Comparison of ENCODE assay signal across 10 cellular contexts in the genomic region with DNA sequence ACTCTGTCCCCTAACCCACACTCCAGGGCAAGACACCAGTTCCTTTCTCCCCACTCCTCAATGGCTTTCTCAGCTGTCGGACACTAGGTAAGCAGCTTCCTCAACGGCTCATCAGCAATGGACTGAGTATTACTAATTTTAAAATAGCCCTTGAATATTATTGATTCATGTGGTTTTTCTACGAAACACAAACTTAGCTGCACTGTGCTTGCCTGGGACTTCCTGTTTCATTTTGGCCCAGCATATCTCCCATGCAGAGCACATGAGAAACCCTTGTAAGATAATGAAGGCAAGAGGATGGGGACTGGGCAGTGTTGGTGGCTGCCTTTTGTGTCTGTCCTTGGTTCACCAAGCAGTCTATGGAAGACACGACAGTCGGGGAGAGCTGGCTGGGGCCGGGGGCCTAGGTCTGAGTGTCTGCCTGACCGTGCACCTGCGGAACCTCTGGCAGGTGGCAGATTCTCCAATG. TPM values are rescaled to one million over a fixed set of nuclear protein-coding genes. Genes with fewer than 3 reads are reported as not detected.
DNase-seq lines count a peak whose midpoint lies in the region; ATAC-seq and TF ChIP-seq lines count a peak whose summit lies in the region.
"Had no signal": no experiment of that assay in that cellular context is flagged by ENCODE, and none has a peak within 500 bp of the region (broad histone marks: within the 10 kb centered on the region; RNA-seq: fewer than 3 reads in every experiment).

No MANE protein-coding gene starts in this region.

- no peak for DNase-seq in head of caudate nucleus
- DNase-seq in C1 segment of cervical spinal cord (lab: John Stamatoyannopoulos, UW), result no peak
- no peak for DNase-seq in sigmoid colon
- DNase-seq in DMS53 treated with DMSO at 0.1 percent for 48 hours (lab: John Stamatoyannopoulos, UW; ENCODE audit: unreplicated experiment), result no peak
- DNase-seq: GM23248 had no signal

- intact Hi-C loops in head of caudate nucleus (cut with DNase I), result no loop called here
- intact Hi-C loops in sigmoid colon (cut with DNase I), result no loop called here

- ATAC-seq in GM18517 (IDR thresholded peaks at IDR 0.05; ENCODE audit: unreplicated experiment) (peak; percentile 80), GM21447 (IDR thresholded peaks at IDR 0.05; ENCODE audit: unreplicated experiment) (peak; percentile 92), HG03457 (IDR thresholded peaks at IDR 0.05; ENCODE audit: unreplicated experiment) (peak; percentile 70)

- H3K27ac ChIP-seq in cingulate gyrus (ENCODE audit: low read depth, low read length) (peak overlapping the region; percentile 19), sigmoid colon (no peak overlapping the region)
- H3K27ac ChIP-seq: GM23248, RWPE1 had no signal

- H3K4me1 ChIP-seq in sigmoid colon, result no peaks in the 10 kb centered on the region

- H3K27me3 ChIP-seq in sigmoid colon, result no peaks in the 10 kb centered on the region

- TF ChIP-seq POLR2A in sigmoid colon (IDR thresholded peaks at IDR 0.05), result no peak

- TF ChIP-seq EP300 in sigmoid colon (IDR thresholded peaks at IDR 0.05), result no peak

- H3K4me3 ChIP-seq in sigmoid colon, result no peak overlapping the region
- H3K4me3 ChIP-seq: GM23248 had no signal

- no peaks in the 10 kb centered on the region for H3K36me3 ChIP-seq in sigmoid colon

- H3K9me3 ChIP-seq in sigmoid colon, result no peaks in the 10 kb centered on the region

- TF ChIP-seq CTCF in sigmoid colon (IDR thresholded peaks at IDR 0.05), result no peak

- WGBS in sigmoid colon, 2 donors, result 74 to 91% methylated on average over 8 of the region's 8 CpGs

RNA-seq across cellular contexts. Expression of gene RNASET2, which starts 48.9 kb away (rescaled TPM):
- total RNA-seq in sigmoid colon, result 10 to 100 TPM; 41.0 to 53.1 (median 42.5) TPM
- 10 to 100 TPM; 35.4 to 83.9 (median 43.9) TPM for polyA plus RNA-seq in sigmoid colon
